Comparison of ENCODE assay signal across 8 cellular contexts in genomic region chr13:109783815-109784589, GRCh38. TPM values are rescaled to one million over a fixed set of nuclear protein-coding genes. Genes with fewer than 3 reads are reported as not detected.
A peak's percentile ranks its signal among the peaks of the same experiment; 100 is the strongest.
DNase-seq lines count a peak whose midpoint lies in the region; ATAC-seq and TF ChIP-seq lines count a peak whose summit lies in the region.

No MANE protein-coding gene starts in this region.

- ATAC-seq in GM18870 (IDR thresholded peaks at IDR 0.05; ENCODE audit: unreplicated experiment), result no peak

- peaks cover 60% of the 10 kb centered on the region for H3K36me3 ChIP-seq in SK-N-MC (ENCODE audit: insufficient read depth, low read length)
- peaks cover 3% of the 10 kb centered on the region for H3K36me3 ChIP-seq in rectal smooth muscle tissue (ENCODE audit: control insufficient read depth, insufficient read depth, low read length)

- TF ChIP-seq CTCF in fibroblast of the aortic adventitia (IDR thresholded peaks at IDR 0.05; ENCODE audit: insufficient read depth, low read length), result no peak

- H3K4me3 Mint-ChIP-seq in immature natural killer cell, result peak overlapping the region in 2 of 5 donors; percentile 6 to 20

- H3K4me3 ChIP-seq in SK-N-MC, result peak overlapping the region; percentile 91
- peak overlapping the region; percentile 61 for H3K4me3 ChIP-seq in fibroblast of the aortic adventitia (ENCODE audit: low read depth, low read length)
- peak overlapping the region; percentile 54 for H3K4me3 ChIP-seq in rectal smooth muscle tissue (ENCODE audit: low read length)

- H3K27me3 ChIP-seq in rectal smooth muscle tissue (ENCODE audit: control insufficient read depth, insufficient read depth, low read length), result no peaks in the 10 kb centered on the region

- H3K27ac ChIP-seq in SK-N-MC (peak overlapping the region; percentile 98), rectal smooth muscle tissue (ENCODE audit: low read depth, low read length) (peak overlapping the region; percentile 61)

- no peaks in the 10 kb centered on the region for H3K9me3 Mint-ChIP-seq in immature natural killer cell

- H3K9ac ChIP-seq in SK-N-MC (ENCODE audit: insufficient read length) (peak overlapping the region; percentile 99), rectal smooth muscle tissue (ENCODE audit: low read length) (no peak overlapping the region)

- H3K36me3 Mint-ChIP-seq in immature natural killer cell, result peaks cover 0 to 7% (median 3%) of the 10 kb centered on the region in 3 donors

- H3K4me1 Mint-ChIP-seq in immature natural killer cell, result peaks cover 26 to 27% of the 10 kb centered on the region in 2 donors

- peaks cover 11% of the 10 kb centered on the region for H3K4me1 ChIP-seq in rectal smooth muscle tissue (ENCODE audit: control insufficient read depth, insufficient read depth, low read length)

- H3K9me3 ChIP-seq in SK-N-MC (ENCODE audit: low read depth, low read length), result no peaks in the 10 kb centered on the region

- peak; percentile 77 for DNase-seq in COLO668 (lab: John Stamatoyannopoulos, UW; ENCODE audit: unreplicated experiment)
- no peak for DNase-seq in SK-N-MC (ENCODE audit: low read depth, low spot score)
- no peak for DNase-seq in fibroblast of the aortic adventitia (ENCODE audit: low read depth)
- no peak for DNase-seq in immature natural killer cell
- DNase-seq in GM19240 (ENCODE audit: insufficient read length, low spot score), result no peak
- no peak for DNase-seq in NCI-H774 (lab: John Stamatoyannopoulos, UW)

- no peak overlapping the region for H3K27ac Mint-ChIP-seq in immature natural killer cell

- peaks cover 17 to 45% (median 28%) of the 10 kb centered on the region in 3 donors for H3K27me3 Mint-ChIP-seq in immature natural killer cell (ENCODE audit: low read depth in 3 of 3)

RNA-seq across cellular contexts. Expression of gene IRS2, which starts 2.4 kb away (rescaled TPM):
- total RNA-seq in fibroblast of the aortic adventitia (ENCODE audit: low replicate concordance), result 4.3 and 15.2 TPM in 2 replicates
- polyA plus RNA-seq in immature natural killer cell, result 1 to 10 TPM in 2 of 3 donors, under 1 TPM in 1; 0.57 to 2.6 (median 2.5) TPM
